Comparison of ENCODE assay signal across 23 cellular contexts in genomic region chr5:149046196-149046829, GRCh38. TPM values are rescaled to one million over a fixed set of nuclear protein-coding genes. Genes with fewer than 3 reads are reported as not detected.
DNase-seq lines count a peak whose midpoint lies in the region; ATAC-seq and TF ChIP-seq lines count a peak whose summit lies in the region.
"Had no signal": no experiment of that assay in that cellular context is flagged by ENCODE, and none has a peak within 500 bp of the region (broad histone marks: within the 10 kb centered on the region; RNA-seq: fewer than 3 reads in every experiment).

No MANE protein-coding gene starts in this region.

- TF ChIP-seq CTCF in fibroblast of the aortic adventitia (IDR thresholded peaks at IDR 0.05; ENCODE audit: insufficient read depth, low read length): no peak
- no peak for TF ChIP-seq CTCF in coronary artery (IDR thresholded peaks at IDR 0.05)

- H3K27ac ChIP-seq in temporal lobe (ENCODE audit: low read depth, low read length) (peak overlapping the region; percentile 19), coronary artery (no peak overlapping the region)
- H3K27ac ChIP-seq: adrenal gland, heart right ventricle, SJSA1, thoracic aorta, VCaP had no signal

- H3K4me3 ChIP-seq in fibroblast of the aortic adventitia (ENCODE audit: low read depth, low read length): no peak overlapping the region
- no peak overlapping the region for H3K4me3 ChIP-seq in coronary artery
- H3K4me3 ChIP-seq: adrenal gland, heart right ventricle, SJSA1, thoracic aorta had no signal

- DNase-seq in M059J (ENCODE audit: low read depth) (peak; percentile 74), amniotic epithelial cell (ENCODE audit: low read depth) (peak; percentile 76), fibroblast of the aortic adventitia (ENCODE audit: low read depth) (peak; percentile 70), coronary artery (ENCODE audit: low spot score) (no peak)
- DNase-seq: activated CD4-positive, alpha-beta T cell treated with anti-CD3 and anti-CD28 coated beads, Interleukin-2, amount 10 ng/mL, durations not matched to agents 24 days and 14 days; activated naive CD4-positive, alpha-beta T cell; activated T-cell treated with anti-CD3 and anti-CD28 coated beads, Interleukin-2, amount 50 U/mL, for 48 hours; adrenal gland; CD4-positive, CD25-positive, alpha-beta regulatory T cell; heart right ventricle; left colon; NCI-H1436 treated with DMSO at 0.1 percent for 48 hours; NCI-H524 treated with DMSO at 0.1 percent for 48 hours; small intestine had no signal

- ATAC-seq in HG03135 (IDR thresholded peaks at IDR 0.05; ENCODE audit: unreplicated experiment) (no peak), HG02981 (IDR thresholded peaks at IDR 0.05; ENCODE audit: unreplicated experiment) (no peak)
- ATAC-seq: HCT116; heart right ventricle; left colon; stimulated activated effector memory CD8-positive, alpha-beta T cell treated with anti-CD3 and anti-CD28 coated beads, Interleukin-12 subunit alpha, Interleukin-12 subunit beta, amount 100 ng/mL, for 72 hours had no signal

RNA-seq across cellular contexts. Expression of gene SH3TC2, which starts 16.5 kb away (rescaled TPM):
- total RNA-seq in M059J (2014; rRNA removed; shearing (Covaris generic)): 2.4 and 7.2 TPM in 2 replicates
- total RNA-seq in fibroblast of the aortic adventitia (ENCODE audit: low replicate concordance): 1.6 and 4.1 TPM in 2 replicates
- total RNA-seq in temporal lobe: 0.49 TPM
- total RNA-seq: activated CD4-positive, alpha-beta T cell treated with anti-CD3 and anti-CD28 coated beads, Interleukin-2, amount 10 ng/mL, durations not matched to agents 24 days and 14 days; T-helper 1 cell treated with Interleukin-12 subunit alpha and Interleukin-12 subunit beta and Interleukin-4 antibody, amounts not matched to agents 30 ng/mL and 1 ng/mL, for 36 hours had no signal
